Comparison of ENCODE assay signal across 8 cellular contexts in genomic region chr20:840858-841567, GRCh38. TPM values are rescaled to one million over a fixed set of nuclear protein-coding genes. Genes with fewer than 3 reads are reported as not detected.
DNase-seq lines count a peak whose midpoint lies in the region; ATAC-seq and TF ChIP-seq lines count a peak whose summit lies in the region.

No MANE protein-coding gene starts in this region.

- H3K9me2 ChIP-seq in PC-9 (ENCODE audit: insufficient read depth) = no peaks in the 10 kb centered on the region

- intact Hi-C loops in PC-9 (cut with micrococcal nuclease; ENCODE audit: unreplicated experiment) (no loop called here), esophagus muscularis mucosa (cut with DNase I) (no loop called here), ovary (cut with DNase I) (no loop called here)

- H3K9me3 ChIP-seq in ES-I3 (ENCODE audit: control insufficient read depth, insufficient read depth, low read length) = no peaks in the 10 kb centered on the region
- no peaks in the 10 kb centered on the region for H3K9me3 ChIP-seq in PC-9 (ENCODE audit: insufficient read depth, low read depth)
- peaks cover 0 to 9% (median 6%) of the 10 kb centered on the region in 4 donors for H3K9me3 ChIP-seq in esophagus muscularis mucosa
- no peaks in the 10 kb centered on the region for H3K9me3 ChIP-seq in ovary

- DNase-seq in PC-9 (peak; percentile 51 to 61), esophagus muscularis mucosa (ENCODE audit: extremely low spot score) (no peak), ovary (peak in 4 of 5 donors; percentile 36 to 61 (median 48)), AG08395 (ENCODE audit: low spot score) (no peak)

- peaks cover 20% of the 10 kb centered on the region; the same call in 1 of the 2 replicates for H3F3A ChIP-seq in PC-9 (ENCODE audit: insufficient read depth, low read depth)

- peak overlapping the region; percentile 80 for H3K4me2 ChIP-seq in PC-9

- H3K27me3 ChIP-seq in PC-9 (ENCODE audit: insufficient read depth, low read depth) (no peaks in the 10 kb centered on the region), esophagus muscularis mucosa (peaks cover 0 to 55% (median 23%) of the 10 kb centered on the region in 4 donors), ovary (no peaks in the 10 kb centered on the region)

- H3K4me3 ChIP-seq in PC-9 (peak overlapping the region; percentile 77), esophagus muscularis mucosa (peak overlapping the region; percentile 42 to 61 (median 48)), ovary (peak overlapping the region; percentile 24)

- peak overlapping the region; percentile 76 for H3K9ac ChIP-seq in ES-I3 (ENCODE audit: low read depth, low read length)

- H3K79me2 ChIP-seq in PC-9 (ENCODE audit: low read depth) = peaks cover 78% of the 10 kb centered on the region

- TF ChIP-seq POLR2A in esophagus muscularis mucosa (IDR thresholded peaks at IDR 0.05; ENCODE audit: low read depth) (no peak), ovary (IDR thresholded peaks at IDR 0.05) (no peak)

- H3K4me1 ChIP-seq in ES-I3 (ENCODE audit: insufficient read depth, low read length) (peaks cover 14% of the 10 kb centered on the region; the same call in 1 of the 2 replicates), PC-9 (replicated peaks; ENCODE audit: insufficient read depth) (peaks cover 42% of the 10 kb centered on the region), esophagus muscularis mucosa (peaks cover 25 to 42% (median 36%) of the 10 kb centered on the region in 4 donors), ovary (ENCODE audit: insufficient read depth) (peaks cover 5% of the 10 kb centered on the region)

- no peak for TF ChIP-seq CTCF in PC-9 (conservative IDR thresholded peaks at IDR 0.05)
- no peak for TF ChIP-seq CTCF in esophagus muscularis mucosa (IDR thresholded peaks at IDR 0.05)
- no peak for TF ChIP-seq CTCF in ovary (IDR thresholded peaks at IDR 0.05)

- H3K36me3 ChIP-seq in ES-I3 (ENCODE audit: insufficient read depth, low read length) (no peaks in the 10 kb centered on the region), PC-9 (ENCODE audit: low read depth) (no peaks in the 10 kb centered on the region), esophagus muscularis mucosa (no peaks in the 10 kb centered on the region), ovary (no peaks in the 10 kb centered on the region)

- H4K20me1 ChIP-seq in PC-9 (ENCODE audit: insufficient read depth) = no peaks in the 10 kb centered on the region; the same call in 1 of the 2 replicates

- ATAC-seq in HG03175 (IDR thresholded peaks at IDR 0.05; ENCODE audit: unreplicated experiment) (no peak), HG03469 (IDR thresholded peaks at IDR 0.05; ENCODE audit: unreplicated experiment) (no peak), HG02763 (IDR thresholded peaks at IDR 0.05; ENCODE audit: unreplicated experiment) (no peak)

- POLR2A ChIA-PET in PC-9 (lab: Charles Lee; ENCODE audit: unreplicated experiment) = no interaction called here

- no TSS peak for BruUV-seq in PC-9 (replicated peaks; lab: Mats Ljungman, UMichigan)

- peak overlapping the region; percentile 79 for H2AFZ ChIP-seq in PC-9

- no peak for TF ChIP-seq EP300 in esophagus muscularis mucosa (IDR thresholded peaks at IDR 0.05)
- TF ChIP-seq EP300 in ovary (IDR thresholded peaks at IDR 0.05) = no peak

- CTCF ChIA-PET in PC-9 (lab: Charles Lee) = no interaction called here

- H3K27ac ChIP-seq in PC-9 = peak overlapping the region; percentile 58
- no peak overlapping the region for H3K27ac ChIP-seq in esophagus muscularis mucosa (replicated peaks in 1 of 4)
- no peak overlapping the region for H3K27ac ChIP-seq in ovary

- 64% methylated on average over 6 of the region's 59 CpGs for WGBS in esophagus muscularis mucosa
- 14 to 16% (median 14%) methylated on average over 50 to 59 of the region's 59 CpGs for WGBS in ovary, 3 donors

RNA-seq across cellular contexts. Expression of gene FAM110A, which starts 7.5 kb away (rescaled TPM):
- total RNA-seq in PC-9 (2021) (30.8 and 36.6 TPM in 2 replicates), esophagus muscularis mucosa (1 to 10 TPM; 2.0 to 4.4 (median 3.2) TPM), ovary (1 to 10 TPM; 2.3 to 6.6 (median 3.9) TPM)
- 1 to 10 TPM; 2.1 to 2.5 TPM for polyA plus RNA-seq in ovary

Comparison
In these comparisons a context has a peak if more than half of its experiments do, and no peak if none do; other contexts are left out.
1. DNase-seq: peak in PC-9 (2 of 2) and ovary (4 of 5); none in esophagus muscularis mucosa (single experiment) and AG08395 (single experiment).
2. H3K4me3 ChIP-seq: peak in every context shown above with its lines; median percentile 77 in PC-9; 48 in esophagus muscularis mucosa; 24 in ovary.